In genomic region chr20:9024596-9024995, GRCh38 we compare ENCODE assay signal across 33 cellular contexts. TPM values are rescaled to one million over a fixed set of nuclear protein-coding genes. Genes with fewer than 3 reads are reported as not detected.
"Had no signal": no experiment of that assay in that cellular context is flagged by ENCODE, and none has a peak within 500 bp of the region (broad histone marks: within the 10 kb centered on the region; RNA-seq: fewer than 3 reads in every experiment).

No MANE protein-coding gene starts in this region.

- H3K4me1 ChIP-seq: adrenal gland, body of pancreas, breast epithelium had no signal

- H3K4me3 ChIP-seq: adrenal gland, body of pancreas, breast epithelium had no signal

- H3K27ac ChIP-seq: adrenal gland, body of pancreas, brain microvascular endothelial cell, breast epithelium, VCaP had no signal

- DNase-seq: activated B cell treated with CpG ODN at 0.5 μM for 24 hours; activated CD4-positive, alpha-beta memory T cell treated with anti-CD3 and anti-CD28 coated beads for 36 hours; activated CD4-positive, alpha-beta T cell treated with anti-CD3 and anti-CD28 coated beads for 4 hours; activated CD4-positive, alpha-beta T cell treated with anti-CD3 and anti-CD28 coated beads, Interleukin-2, amount 10 ng/mL, durations not matched to agents 24 days and 14 days; activated CD4-positive, alpha-beta T cell treated with anti-CD3 and anti-CD28 coated beads, Interleukin-2, amount 50 U/mL, for 1 hour; activated CD4-positive, alpha-beta T cell treated with anti-CD3 and anti-CD28 coated beads, Interleukin-2, amount 50 U/mL, for 4 hours; activated CD4-positive, CD25-positive, alpha-beta regulatory T cell treated with anti-CD3 and anti-CD28 coated beads, Interleukin-2, amount 50 U/mL, for 72 hours; activated CD8-positive, alpha-beta memory T cell treated with anti-CD3 and anti-CD28 coated beads, Interleukin-2, amount 50 U/mL, for 4 hours; activated CD8-positive, alpha-beta T cell treated with anti-CD3 and anti-CD28 coated beads for 36 hours; activated effector memory CD4-positive, alpha-beta T cell treated with anti-CD3 and anti-CD28 coated beads, Interleukin-2, amount 50 U/mL, for 16 hours; activated gamma-delta T cell treated with Interleukin-2 at 50 U/mL for 16 hours; activated naive CD4-positive, alpha-beta T cell; activated naive CD4-positive, alpha-beta T cell treated with anti-CD3 and anti-CD28 coated beads for 36 hours; activated naive CD4-positive, alpha-beta T cell treated with anti-CD3 and anti-CD28 coated beads, Interleukin-2, amount 50 U/mL, for 16 hours; activated naive CD8-positive, alpha-beta T cell treated with anti-CD3 and anti-CD28 coated beads for 36 hours; activated T-cell treated with anti-CD3 and anti-CD28 coated beads for 4 hours; activated T-cell treated with anti-CD3 and anti-CD28 coated beads, Interleukin-2, amount 50 U/mL, for 1 hour; activated T-cell treated with anti-CD3 and anti-CD28 coated beads, Interleukin-2, amount 50 U/mL, for 4 hours; activated T-cell treated with anti-CD3 and anti-CD28 coated beads, Interleukin-2, amount 50 U/mL, for 72 hours; adrenal gland; amniotic stem cell; aorta; body of pancreas; brain microvascular endothelial cell; central memory CD4-positive, alpha-beta T cell; T-helper 2 cell; T-helper 9 cell had no signal

- ATAC-seq: activated CD8-positive, alpha-beta T cell treated with anti-CD3 and anti-CD28 coated beads for 36 hours; activated naive CD4-positive, alpha-beta T cell treated with anti-CD3 and anti-CD28 coated beads, Interleukin-2, amount 50 U/mL, for 72 hours; activated T-cell treated with anti-CD3 and anti-CD28 coated beads, Interleukin-2, amount 50 U/mL, for 4 hours; activated T-cell treated with anti-CD3 and anti-CD28 coated beads, Interleukin-2, amount 50 U/mL, for 72 hours; activated T-helper 17 cell treated with anti-CD3 and anti-CD28 coated beads, Interleukin-2, amount 50 U/mL, for 72 hours; body of pancreas had no signal

- H3K9me3 ChIP-seq: adrenal gland, body of pancreas, breast epithelium had no signal

- H3K27me3 ChIP-seq: adrenal gland, body of pancreas, brain microvascular endothelial cell, breast epithelium had no signal

- H3K36me3 ChIP-seq: adrenal gland, brain microvascular endothelial cell, breast epithelium had no signal

RNA-seq across cellular contexts. Expression of gene PLCB4, which starts 44.3 kb away (rescaled TPM):
- total RNA-seq: activated B cell treated with CpG ODN at 0.5 μM for 24 hours; activated CD4-positive, alpha-beta memory T cell treated with anti-CD3 and anti-CD28 coated beads for 36 hours; activated CD4-positive, alpha-beta T cell treated with anti-CD3 and anti-CD28 coated beads, Interleukin-2, amount 10 ng/mL, durations not matched to agents 24 days and 14 days; activated CD8-positive, alpha-beta memory T cell treated with anti-CD3 and anti-CD28 coated beads for 36 hours; activated CD8-positive, alpha-beta T cell treated with anti-CD3 and anti-CD28 coated beads for 36 hours; activated naive CD4-positive, alpha-beta T cell treated with anti-CD3 and anti-CD28 coated beads for 36 hours; activated naive CD4-positive, alpha-beta T cell treated with anti-CD3 and anti-CD28 coated beads, Interleukin-2, amount 50 U/mL, for 72 hours; activated naive CD8-positive, alpha-beta T cell treated with anti-CD3 and anti-CD28 coated beads for 36 hours; activated T-cell treated with anti-CD3 and anti-CD28 coated beads, Interleukin-2, amount 50 U/mL, for 72 hours; activated T-helper 1 cell treated with anti-CD3 and anti-CD28 coated beads, Interleukin-12 subunit alpha, Interleukin-12 subunit beta, Interleukin-2, Interleukin-4 antibody, amounts not matched to agents 30 ng/mL and 10 ng/mL and 1 ng/mL, durations not matched to agents 14 hours and 24 hours and 36 hours; activated T-helper 17 cell treated with anti-CD3 and anti-CD28 coated beads, Interleukin-2, amount 50 U/mL, for 72 hours had no signal
